15 cellular contexts compared by ENCODE assay signal in genomic region chr13:77896536-77896935, GRCh38. TPM values are rescaled to one million over a fixed set of nuclear protein-coding genes. Genes with fewer than 3 reads are reported as not detected.
DNase-seq lines count a peak whose midpoint lies in the region; ATAC-seq, FAIRE-seq and TF ChIP-seq lines count a peak whose summit lies in the region.
"Had no signal": no experiment of that assay in that cellular context is flagged by ENCODE, and none has a peak within 500 bp of the region (broad histone marks: within the 10 kb centered on the region; RNA-seq: fewer than 3 reads in every experiment).

No MANE protein-coding gene starts in this region.

- H3K36me3 ChIP-seq in kidney (ENCODE audit: control insufficient read depth in 1 of 2, insufficient read depth in 2 of 2, low read length in 2 of 2), result no peaks in the 10 kb centered on the region
- H3K36me3 ChIP-seq in gastrocnemius medialis, result no peaks in the 10 kb centered on the region
- H3K36me3 ChIP-seq: ascending aorta, Peyer's patch, spleen had no signal

- DNase-seq in EH (ENCODE audit: low read depth) (peak; percentile 15), coronary artery (ENCODE audit: low spot score) (no peak), kidney (no peak), gastrocnemius medialis (peak; percentile 16 to 50), NCI-H1105 (lab: John Stamatoyannopoulos, UW) (no peak), caudate nucleus (lab: John Stamatoyannopoulos, UW) (no peak), chondrocyte (ENCODE audit: low spot score) (no peak)
- DNase-seq: activated CD4-positive, alpha-beta T cell treated with anti-CD3 and anti-CD28 coated beads, Interleukin-2, amount 10 ng/mL, durations not matched to agents 7 days and 5 days; HFFc6; NCI-H1105 treated with DMSO at 0.1 percent for 48 hours; Peyer's patch; spleen; T-helper 1 cell had no signal

- H3K4me3 ChIP-seq in coronary artery (peak overlapping the region; percentile 35), kidney (ENCODE audit: low read length in 2 of 2) (no peak overlapping the region), gastrocnemius medialis (peak overlapping the region in 1 of 4 donors; percentile 14)
- H3K4me3 ChIP-seq: ascending aorta, Peyer's patch, spleen had no signal

- H3K9ac ChIP-seq in kidney (ENCODE audit: low read length in 2 of 2), result no peak overlapping the region

- TF ChIP-seq POLR2A in gastrocnemius medialis (IDR thresholded peaks at IDR 0.05), result peak in 1 of 2 donors; percentile 45

- H3K4me3 Mint-ChIP-seq in chondrocyte (ENCODE audit: unreplicated experiment), result no peak overlapping the region
- H3K4me3 Mint-ChIP-seq: activated CD4-positive, alpha-beta T cell treated with anti-CD3 and anti-CD28 coated beads, Interleukin-2, amount 10 ng/mL, durations not matched to agents 7 days and 5 days; HFFc6 had no signal

- FAIRE-seq in kidney (lab: Jason Lieb, UNC), result no peak

- H3K27ac ChIP-seq in coronary artery, result peak overlapping the region; percentile 54 to 56
- H3K27ac ChIP-seq in kidney (ENCODE audit: low read depth in 2 of 2, low read length in 2 of 2), result peak overlapping the region; percentile 18 to 78
- peak overlapping the region; percentile 52 to 73 (median 68) for H3K27ac ChIP-seq in gastrocnemius medialis
- no peak overlapping the region for H3K27ac ChIP-seq in caudate nucleus (ENCODE audit: low read depth, low read length)

- no peaks in the 10 kb centered on the region for H3K9me3 Mint-ChIP-seq in chondrocyte (ENCODE audit: low read depth)
- H3K9me3 Mint-ChIP-seq: activated CD4-positive, alpha-beta T cell treated with anti-CD3 and anti-CD28 coated beads, Interleukin-2, amount 10 ng/mL, durations not matched to agents 7 days and 5 days had no signal

- H3K9me3 ChIP-seq in kidney (ENCODE audit: control insufficient read depth in 1 of 2, low read length in 2 of 2), result no peaks in the 10 kb centered on the region
- H3K9me3 ChIP-seq in gastrocnemius medialis, result no peaks in the 10 kb centered on the region
- H3K9me3 ChIP-seq: ascending aorta, Peyer's patch, spleen had no signal

- TF ChIP-seq CTCF in coronary artery (IDR thresholded peaks at IDR 0.05) (no peak), kidney (IDR thresholded peaks at IDR 0.05; ENCODE audit: borderline replicate concordance, extremely low read depth, insufficient read depth) (no peak), gastrocnemius medialis (IDR thresholded peaks at IDR 0.05 in 4 of 5, conservative IDR thresholded peaks at IDR 0.05 in 1 of 5) (no peak), chondrocyte (IDR thresholded peaks at IDR 0.05) (no peak)

- intact Hi-C loops in kidney (cut with DNase I), result no loop called here
- intact Hi-C loops in gastrocnemius medialis (cut with DNase I; ENCODE audit: low total_unique reads), result loop anchor here (10.0 kb wide), 1 partner anchor 208 kb away; no protein-coding TSS in a partner anchor

- H3K27me3 ChIP-seq in gastrocnemius medialis, result no peaks in the 10 kb centered on the region
- H3K27me3 ChIP-seq: ascending aorta, Peyer's patch, spleen had no signal

- no peak overlapping the region for H3K27ac Mint-ChIP-seq in chondrocyte (ENCODE audit: unreplicated experiment)
- H3K27ac Mint-ChIP-seq: activated CD4-positive, alpha-beta T cell treated with anti-CD3 and anti-CD28 coated beads, Interleukin-2, amount 10 ng/mL, durations not matched to agents 7 days and 5 days; HFFc6 had no signal

- ATAC-seq in gastrocnemius medialis (peak; percentile 91 to 96), GM19455 (IDR thresholded peaks at IDR 0.05; ENCODE audit: unreplicated experiment) (no peak)

- H3K4me1 ChIP-seq in kidney (ENCODE audit: control insufficient read depth in 1 of 2, insufficient read depth in 1 of 2, low read depth in 1 of 2, low read length in 2 of 2) (peaks cover 0 to 2% of the 10 kb centered on the region in 2 donors), gastrocnemius medialis (no peaks in the 10 kb centered on the region)
- H3K4me1 ChIP-seq: ascending aorta, Peyer's patch had no signal

- H3K36me3 Mint-ChIP-seq in chondrocyte (ENCODE audit: low read depth), result no peaks in the 10 kb centered on the region

- H3K4me1 Mint-ChIP-seq in chondrocyte (ENCODE audit: low read depth), result peaks cover 4% of the 10 kb centered on the region
- H3K4me1 Mint-ChIP-seq: activated CD4-positive, alpha-beta T cell treated with anti-CD3 and anti-CD28 coated beads, Interleukin-2, amount 10 ng/mL, durations not matched to agents 7 days and 5 days had no signal

- in situ Hi-C loops in gastrocnemius medialis (cut with MboI; ENCODE audit: low sequenced_read_pairs in 4 of 4), result no loop called here

- peaks cover 1% of the 10 kb centered on the region for H3K27me3 Mint-ChIP-seq in chondrocyte (ENCODE audit: low read depth)
- H3K27me3 Mint-ChIP-seq: activated CD4-positive, alpha-beta T cell treated with anti-CD3 and anti-CD28 coated beads, Interleukin-2, amount 10 ng/mL, durations not matched to agents 7 days and 5 days had no signal

RNA-seq across cellular contexts. Expression of gene EDNRB, which starts 22.1 kb away (rescaled TPM):
- total RNA-seq in kidney (60.1 TPM), gastrocnemius medialis (10 to 100 TPM; 13.6 to 35.1 (median 20.1) TPM), chondrocyte (0.12 TPM in 1 of 3 replicates, not detected in the others)
- 14.0 TPM for polyA plus RNA-seq in kidney (ENCODE audit: insufficient read depth, low read depth, low replicate concordance)
- total RNA-seq: activated CD4-positive, alpha-beta T cell treated with anti-CD3 and anti-CD28 coated beads, Interleukin-2, amount 10 ng/mL, durations not matched to agents 7 days and 5 days; HFFc6 had no signal

Comparison
In these comparisons a context has a peak if more than half of its experiments do, and no peak if none do; other contexts are left out.
1. DNase-seq: peak in EH (single experiment) and gastrocnemius medialis (2 of 2); none in coronary artery (single experiment), kidney (single experiment), NCI-H1105 (single experiment), caudate nucleus (0 of 61) and chondrocyte (single experiment).
2. RNA of gene EDNRB, which starts 22.1 kb away (total RNA-seq): 60.1 TPM in kidney (single experiment) and 13.6 to 35.1 TPM in gastrocnemius medialis; 0.12 TPM in chondrocyte; every median in the first group is over 10 times any median in the second.